ENCODE assay signal across 16 cellular contexts in the genomic region with DNA sequence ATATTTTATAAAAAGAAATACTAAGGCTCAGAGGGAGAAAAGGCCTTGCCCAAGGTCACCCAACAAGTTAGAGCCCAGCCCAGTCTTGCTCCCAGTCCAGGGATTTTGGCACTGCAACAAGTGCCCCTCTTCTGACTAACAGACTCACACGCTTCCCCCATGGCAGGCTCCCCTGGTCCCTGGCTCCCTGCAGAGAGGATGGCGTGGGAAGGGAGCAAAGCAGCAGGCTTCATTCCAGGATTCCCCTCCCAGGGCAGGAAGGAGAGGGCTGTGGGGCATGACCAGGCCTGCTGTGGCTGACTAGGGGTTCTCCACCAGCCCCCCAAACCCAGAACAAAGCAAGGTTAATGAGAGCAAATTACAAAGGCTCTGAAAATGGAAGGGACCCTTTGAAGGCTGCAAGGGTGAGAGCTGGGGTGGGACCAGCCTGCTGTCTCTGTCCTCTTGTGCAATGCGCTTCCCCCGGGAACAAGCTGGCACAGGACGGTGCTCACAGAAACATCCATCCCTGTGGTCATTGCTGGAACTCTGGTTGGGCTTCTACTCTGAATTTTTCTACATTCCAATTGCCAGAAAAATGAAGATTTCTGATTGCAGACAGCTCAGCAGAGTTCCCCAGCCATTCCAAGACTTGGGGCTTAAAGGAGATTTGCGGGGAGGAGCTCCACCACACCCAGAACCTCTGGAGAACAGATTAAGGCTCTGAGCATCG. TPM values are rescaled to one million over a fixed set of nuclear protein-coding genes. Genes with fewer than 3 reads are reported as not detected.
DNase-seq lines count a peak whose midpoint lies in the region; ATAC-seq, FAIRE-seq and TF ChIP-seq lines count a peak whose summit lies in the region.
"Had no signal": no experiment of that assay in that cellular context is flagged by ENCODE, and none has a peak within 500 bp of the region (broad histone marks: within the 10 kb centered on the region; RNA-seq: fewer than 3 reads in every experiment).

No MANE protein-coding gene starts in this region.

- intact Hi-C loops in upper lobe of right lung (cut with DNase I) = no loop called here

- ATAC-seq in upper lobe of right lung = peak; percentile 31
- ATAC-seq in activated naive CD8-positive, alpha-beta T cell treated with anti-CD3 and anti-CD28 coated beads, Interleukin-2, amount 50 U/mL, for 24 hours = no peak
- ATAC-seq: body of pancreas had no signal

- no peaks in the 10 kb centered on the region for H3K9me3 Mint-ChIP-seq in activated naive CD8-positive, alpha-beta T cell treated with anti-CD3 and anti-CD28 coated beads, Interleukin-2, amount 50 U/mL, for 24 hours
- H3K9me3 Mint-ChIP-seq: endodermal cell had no signal

- H3K27me3 ChIP-seq in keratinocyte (ENCODE audit: control insufficient read depth, extremely low read depth, insufficient read depth, low read length) (no peaks in the 10 kb centered on the region), upper lobe of right lung (no peaks in the 10 kb centered on the region)
- H3K27me3 ChIP-seq: body of pancreas, thyroid gland had no signal

- H3K4me1 Mint-ChIP-seq in activated naive CD8-positive, alpha-beta T cell treated with anti-CD3 and anti-CD28 coated beads, Interleukin-2, amount 50 U/mL, for 24 hours = no peaks in the 10 kb centered on the region
- H3K4me1 Mint-ChIP-seq: endodermal cell had no signal

- H3K4me2 ChIP-seq in keratinocyte (ENCODE audit: control insufficient read depth, extremely low read depth, insufficient read depth, low read depth, low read length) = peak overlapping the region; percentile 52

- H3K36me3 ChIP-seq in keratinocyte (ENCODE audit: control insufficient read depth in 2 of 2, extremely low read depth in 1 of 2, insufficient read depth in 2 of 2, low read length in 2 of 2) (no peaks in the 10 kb centered on the region), upper lobe of right lung (no peaks in the 10 kb centered on the region)
- H3K36me3 ChIP-seq: thyroid gland had no signal

- peak in 1 of 3 experiments; percentile 9 for TF ChIP-seq CTCF in keratinocyte (optimal IDR thresholded peaks at IDR 0.05 in 1 of 3, IDR thresholded peaks at IDR 0.05 in 1 of 3, conservative IDR thresholded peaks at IDR 0.05 in 1 of 3; ENCODE audit: extremely low read depth in 1 of 3, insufficient read depth in 2 of 3, low read length in 3 of 3)
- no peak for TF ChIP-seq CTCF in upper lobe of right lung (IDR thresholded peaks at IDR 0.05)

- peak; percentile 96 for FAIRE-seq in keratinocyte (lab: Jason Lieb, UNC)
- FAIRE-seq: GM19239 had no signal

- dilution Hi-C loops in keratinocyte (cut with MboI; ENCODE audit: extremely low pct_ligation_motif_present, low sequenced_read_pairs) = no loop called here

- H3K9me1 ChIP-seq in keratinocyte (ENCODE audit: control insufficient read depth, extremely low read depth, insufficient read depth, low read length) = peaks cover 2% of the 10 kb centered on the region

- peak overlapping the region; percentile 20 for H2AFZ ChIP-seq in keratinocyte (ENCODE audit: control insufficient read depth, low read length)

- H4K20me1 ChIP-seq in keratinocyte (ENCODE audit: control insufficient read depth, extremely low read depth, insufficient read depth, low read length) = no peaks in the 10 kb centered on the region

- TF ChIP-seq RAD21 in Ishikawa (IDR thresholded peaks at IDR 0.05; ENCODE audit: low read depth) = peak; percentile 44; the same call in 1 of the 2 replicates

- H3K4me3 ChIP-seq in keratinocyte (ENCODE audit: control insufficient read depth in 2 of 3, extremely low read depth in 1 of 3, insufficient read depth in 2 of 3, low read depth in 1 of 3, low read length in 3 of 3) = no peak overlapping the region
- H3K4me3 ChIP-seq in upper lobe of right lung = no peak overlapping the region
- H3K4me3 ChIP-seq: body of pancreas, thyroid gland had no signal

- H3K36me3 Mint-ChIP-seq in activated naive CD8-positive, alpha-beta T cell treated with anti-CD3 and anti-CD28 coated beads, Interleukin-2, amount 50 U/mL, for 24 hours (ENCODE audit: low read depth) = no peaks in the 10 kb centered on the region

- peak overlapping the region; percentile 38 for H3K9ac ChIP-seq in keratinocyte (ENCODE audit: control insufficient read depth, extremely low read depth, insufficient read depth, low read length)

- H3K27ac ChIP-seq in keratinocyte (ENCODE audit: control insufficient read depth, insufficient read depth, low read length) (peak overlapping the region; percentile 51), upper lobe of right lung (no peak overlapping the region)
- H3K27ac ChIP-seq: body of pancreas, thyroid gland, VCaP had no signal

- DNase-seq in dedifferentiated amniotic fluid mesenchymal stem cell (ENCODE audit: extremely low spot score) (peak; percentile 74), keratinocyte (ENCODE audit: low read depth, low spot score) (no peak), upper lobe of right lung (no peak), 8988T (no peak)
- DNase-seq in activated naive CD8-positive, alpha-beta T cell treated with anti-CD3 and anti-CD28 coated beads, Interleukin-2, amount 50 U/mL, for 24 hours = no peak
- no peak for DNase-seq in central memory CD4-positive, alpha-beta T cell
- DNase-seq: activated effector memory CD4-positive, alpha-beta T cell treated with anti-CD3 and anti-CD28 coated beads, Interleukin-2, amount 50 U/mL, for 16 hours; body of pancreas; NCI-H1048 had no signal

- H3K9me3 ChIP-seq in keratinocyte (ENCODE audit: control insufficient read depth, low read depth, low read length) (no peaks in the 10 kb centered on the region), upper lobe of right lung (no peaks in the 10 kb centered on the region)
- H3K9me3 ChIP-seq: body of pancreas, thyroid gland had no signal

- TF ChIP-seq EP300 in Ishikawa (IDR thresholded peaks at IDR 0.05; ENCODE audit: borderline replicate concordance) = peak; percentile 100

- H3K27me3 Mint-ChIP-seq in activated naive CD8-positive, alpha-beta T cell treated with anti-CD3 and anti-CD28 coated beads, Interleukin-2, amount 50 U/mL, for 24 hours = peaks cover 6% of the 10 kb centered on the region

- H3K4me1 ChIP-seq in keratinocyte (ENCODE audit: control insufficient read depth, extremely low read depth, insufficient read depth, low read length) (peaks cover 47% of the 10 kb centered on the region), upper lobe of right lung (no peaks in the 10 kb centered on the region)
- H3K4me1 ChIP-seq: body of pancreas, thyroid gland had no signal

- no peak overlapping the region for H3K27ac Mint-ChIP-seq in activated naive CD8-positive, alpha-beta T cell treated with anti-CD3 and anti-CD28 coated beads, Interleukin-2, amount 50 U/mL, for 24 hours
- H3K27ac Mint-ChIP-seq: endodermal cell, progenitor cell of endocrine pancreas had no signal

- H3K4me3 Mint-ChIP-seq in activated naive CD8-positive, alpha-beta T cell treated with anti-CD3 and anti-CD28 coated beads, Interleukin-2, amount 50 U/mL, for 24 hours = no peak overlapping the region
- H3K4me3 Mint-ChIP-seq: endodermal cell had no signal

- no peaks in the 10 kb centered on the region for H3K79me2 ChIP-seq in keratinocyte (ENCODE audit: control insufficient read depth, insufficient read depth, low read length)

TF ChIP-seq in Ishikawa, 13 proteins besides CTCF, POLR2A, EP300 and RAD21 (continues in another document):
- TF ChIP-seq, protein P1, sequence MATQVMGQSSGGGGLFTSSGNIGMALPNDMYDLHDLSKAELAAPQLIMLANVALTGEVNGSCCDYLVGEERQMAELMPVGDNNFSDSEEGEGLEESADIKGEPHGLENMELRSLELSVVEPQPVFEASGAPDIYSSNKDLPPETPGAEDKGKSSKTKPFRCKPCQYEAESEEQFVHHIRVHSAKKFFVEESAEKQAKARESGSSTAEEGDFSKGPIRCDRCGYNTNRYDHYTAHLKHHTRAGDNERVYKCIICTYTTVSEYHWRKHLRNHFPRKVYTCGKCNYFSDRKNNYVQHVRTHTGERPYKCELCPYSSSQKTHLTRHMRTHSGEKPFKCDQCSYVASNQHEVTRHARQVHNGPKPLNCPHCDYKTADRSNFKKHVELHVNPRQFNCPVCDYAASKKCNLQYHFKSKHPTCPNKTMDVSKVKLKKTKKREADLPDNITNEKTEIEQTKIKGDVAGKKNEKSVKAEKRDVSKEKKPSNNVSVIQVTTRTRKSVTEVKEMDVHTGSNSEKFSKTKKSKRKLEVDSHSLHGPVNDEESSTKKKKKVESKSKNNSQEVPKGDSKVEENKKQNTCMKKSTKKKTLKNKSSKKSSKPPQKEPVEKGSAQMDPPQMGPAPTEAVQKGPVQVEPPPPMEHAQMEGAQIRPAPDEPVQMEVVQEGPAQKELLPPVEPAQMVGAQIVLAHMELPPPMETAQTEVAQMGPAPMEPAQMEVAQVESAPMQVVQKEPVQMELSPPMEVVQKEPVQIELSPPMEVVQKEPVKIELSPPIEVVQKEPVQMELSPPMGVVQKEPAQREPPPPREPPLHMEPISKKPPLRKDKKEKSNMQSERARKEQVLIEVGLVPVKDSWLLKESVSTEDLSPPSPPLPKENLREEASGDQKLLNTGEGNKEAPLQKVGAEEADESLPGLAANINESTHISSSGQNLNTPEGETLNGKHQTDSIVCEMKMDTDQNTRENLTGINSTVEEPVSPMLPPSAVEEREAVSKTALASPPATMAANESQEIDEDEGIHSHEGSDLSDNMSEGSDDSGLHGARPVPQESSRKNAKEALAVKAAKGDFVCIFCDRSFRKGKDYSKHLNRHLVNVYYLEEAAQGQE (IDR thresholded peaks at IDR 0.05; ENCODE audit: low read depth) = peak; percentile 33; the same call in 1 of the 2 replicates
- TF ChIP-seq ZBTB7A (IDR thresholded peaks at IDR 0.05; ENCODE audit: low read depth) (no peak), EGR1 (IDR thresholded peaks at IDR 0.05) (peak; percentile 94), TCF12 (IDR thresholded peaks at IDR 0.05; ENCODE audit: low read depth) (peak; percentile 100), NFIC (IDR thresholded peaks at IDR 0.05) (peak; percentile 100)

RNA-seq across cellular contexts. Expression of a gene that starts 37.1 kb away (rescaled TPM):
- 35.0 to 58.0 TPM (median 51.5 TPM) in 3 replicates for polyA plus RNA-seq in keratinocyte
- polyA plus RNA-seq in keratinocyte (2011; ENCODE audit: low read depth) = 20.3 TPM
- 12.5 and 14.2 TPM in 2 replicates for polyA plus RNA-seq in keratinocyte (2011; cell fraction: cytosol; rRNA removed)
- 217 and 259 TPM in 2 replicates for polyA plus RNA-seq in keratinocyte (2011; cell fraction: nucleus; rRNA removed)
- 44.0 and 58.0 TPM in 2 replicates for polyA plus RNA-seq in keratinocyte (2012; ENCODE audit: low replicate concordance)
- polyA minus RNA-seq in keratinocyte = 219 to 287 TPM (median 236 TPM) in 3 replicates
- polyA minus RNA-seq in keratinocyte (2011; cell fraction: cytosol; rRNA and poly(A)+ RNA removed) = 63.1 TPM
- 484 and 633 TPM in 2 replicates for polyA minus RNA-seq in keratinocyte (2011; cell fraction: nucleus; rRNA and poly(A)+ RNA removed)
- total RNA-seq in upper lobe of right lung = 0.41 TPM
- total RNA-seq: activated CD8-positive, alpha-beta memory T cell treated with anti-CD3 and anti-CD28 coated beads for 36 hours; body of pancreas had no signal

RNA-seq across cellular contexts. Expression of a gene that starts 58.4 kb away (rescaled TPM):
- 289 to 702 TPM (median 397 TPM) in 3 replicates for polyA plus RNA-seq in keratinocyte
- polyA plus RNA-seq in keratinocyte (2011; ENCODE audit: low read depth) = 35.6 TPM
- polyA plus RNA-seq in keratinocyte (2011; cell fraction: cytosol; rRNA removed) = 237 and 295 TPM in 2 replicates
- 536 and 559 TPM in 2 replicates for polyA plus RNA-seq in keratinocyte (2011; cell fraction: nucleus; rRNA removed)
- 21.7 and 645 TPM in 2 replicates for polyA plus RNA-seq in keratinocyte (2012; ENCODE audit: low replicate concordance)
- 352 to 681 TPM (median 403 TPM) in 3 replicates for polyA minus RNA-seq in keratinocyte
- 226 TPM for polyA minus RNA-seq in keratinocyte (2011; cell fraction: cytosol; rRNA and poly(A)+ RNA removed)
- polyA minus RNA-seq in keratinocyte (2011; cell fraction: nucleus; rRNA and poly(A)+ RNA removed) = 248 and 370 TPM in 2 replicates
- 1,248 TPM for total RNA-seq in upper lobe of right lung
